In the genomic region with DNA sequence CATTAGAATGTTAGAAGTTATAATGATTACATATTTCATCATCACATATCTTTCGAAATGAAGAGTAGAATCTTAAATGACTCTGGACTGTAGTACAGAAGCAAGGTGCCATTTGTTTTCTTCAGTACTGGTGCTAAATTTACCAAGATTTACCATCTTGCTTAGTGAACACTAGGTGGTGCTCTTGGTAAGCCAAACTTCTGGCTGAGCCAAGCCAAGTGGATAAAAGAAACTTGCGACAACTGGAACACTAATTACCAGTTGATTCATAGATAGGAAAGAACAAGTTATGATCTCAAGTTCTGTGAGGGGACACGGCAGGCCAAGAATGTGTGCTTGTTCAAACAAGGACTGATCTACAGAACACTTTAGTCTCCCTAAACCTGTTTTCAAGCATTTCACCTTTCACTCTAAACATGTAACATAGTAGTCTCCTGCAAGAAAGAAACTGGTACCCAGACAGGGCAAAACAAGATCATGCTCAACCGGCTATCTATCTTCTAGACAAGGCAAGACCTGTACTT, we compare ENCODE assay signal across 8 cellular contexts. TPM values are rescaled to one million over a fixed set of nuclear protein-coding genes. Genes with fewer than 3 reads are reported as not detected.
DNase-seq lines count a peak whose midpoint lies in the region; ATAC-seq and TF ChIP-seq lines count a peak whose summit lies in the region.

No MANE protein-coding gene starts in this region.

- 0 out of 2 replicates have a peak, but pooled peaks cover 2% of the 10 kb centered on the region for H3K79me2 ChIP-seq in DND-41 (ENCODE audit: insufficient read depth, low read length)

- peak; percentile 93 for ATAC-seq in DND-41 (ENCODE audit: insufficient read depth, low read depth)
- peak; percentile 69 for ATAC-seq in GM19438 (IDR thresholded peaks at IDR 0.05; ENCODE audit: low read depth, unreplicated experiment)
- ATAC-seq in HG03457 (IDR thresholded peaks at IDR 0.05; ENCODE audit: unreplicated experiment): peak; percentile 70
- no peak for ATAC-seq in HG03097 (IDR thresholded peaks at IDR 0.05; ENCODE audit: low FRiP score, unreplicated experiment)

- H4K91ac ChIP-seq in neuronal stem cell (ENCODE audit: low read depth, low read length, poor library complexity): no peak overlapping the region

- peak; percentile 45 for DNase-seq in DND-41
- peak; percentile 22 to 72 for DNase-seq in NCI-H446 (lab: John Stamatoyannopoulos, UW)
- DNase-seq in activated CD4-positive, alpha-beta T cell treated with anti-CD3 and anti-CD28 coated beads, Interleukin-2, amount 50 U/mL, for 1 hour: peak; percentile 7
- DNase-seq in fibroblast of the conjunctiva (ENCODE audit: low read depth): peak; percentile 63
- peak; percentile 38 for DNase-seq in neuronal stem cell (ENCODE audit: low spot score)

- peak; percentile 91 for TF ChIP-seq CTCF in DND-41 (IDR thresholded peaks at IDR 0.05; ENCODE audit: borderline replicate concordance, extremely low read depth, low read length, poor library complexity, severe bottlenecking)

- H3K23ac ChIP-seq in neuronal stem cell (ENCODE audit: low read depth, low read length, poor library complexity): no peak overlapping the region

- H3K4me2 ChIP-seq in DND-41 (ENCODE audit: insufficient read depth, low read length) (no peak overlapping the region), neuronal stem cell (ENCODE audit: insufficient read depth, low read length, poor library complexity, severe bottlenecking) (no peak overlapping the region)

- H3K36me3 ChIP-seq in DND-41 (ENCODE audit: insufficient read depth, low read length): peaks cover 26% of the 10 kb centered on the region
- peaks cover 0 to 30% of the 10 kb centered on the region in 2 donors for H3K36me3 ChIP-seq in neuronal stem cell (replicated peaks in 1 of 2; ENCODE audit: control insufficient read depth in 2 of 2, insufficient read depth in 2 of 2, low read length in 2 of 2)

- H4K8ac ChIP-seq in neuronal stem cell (ENCODE audit: low read depth, low read length): no peak overlapping the region

- H3K9ac ChIP-seq in DND-41 (ENCODE audit: low read depth, low read length): no peak overlapping the region
- no peak overlapping the region for H3K9ac ChIP-seq in neuronal stem cell (ENCODE audit: low read depth, low read length, poor library complexity)

- H3K79me1 ChIP-seq in neuronal stem cell (ENCODE audit: low read depth, low read length): no peaks in the 10 kb centered on the region

- H3K4ac ChIP-seq in neuronal stem cell (ENCODE audit: low read length): no peak overlapping the region

- H3K4me3 ChIP-seq in DND-41 (ENCODE audit: low read depth in 1 of 2, low read length in 2 of 2): no peak overlapping the region
- no peak overlapping the region for H3K4me3 ChIP-seq in neuronal stem cell (ENCODE audit: low read length in 2 of 2)

- no peak overlapping the region for H2BK15ac ChIP-seq in neuronal stem cell (ENCODE audit: low read length)

- WGBS in neuronal stem cell (ENCODE audit: extremely low coverage in 2 of 2, insufficient read length in 2 of 2, insufficient replicate concordance in 1 of 2), 2 donors: no CpG with 5 or more reads among the region's 4 CpGs

- H3K27me3 ChIP-seq in DND-41 (ENCODE audit: insufficient read depth, low read length, poor library complexity) (no peaks in the 10 kb centered on the region), neuronal stem cell (ENCODE audit: control insufficient read depth in 3 of 3, insufficient read depth in 3 of 3, low read depth in 1 of 3, low read length in 3 of 3) (no peaks in the 10 kb centered on the region)

- H4K20me1 ChIP-seq in DND-41 (ENCODE audit: insufficient read depth, low read length): no peaks in the 10 kb centered on the region

- no peak overlapping the region for H2BK120ac ChIP-seq in neuronal stem cell (ENCODE audit: low read depth, low read length)

- H2AFZ ChIP-seq in DND-41 (ENCODE audit: low read depth, low read length) (no peak overlapping the region), neuronal stem cell (ENCODE audit: low read length) (no peak overlapping the region)

- no peak overlapping the region for H3K14ac ChIP-seq in neuronal stem cell (ENCODE audit: low read length)

- H3K4me1 ChIP-seq in DND-41 (ENCODE audit: insufficient read depth, low read length): no peaks in the 10 kb centered on the region
- no peaks in the 10 kb centered on the region for H3K4me1 ChIP-seq in neuronal stem cell (ENCODE audit: control insufficient read depth in 2 of 2, insufficient read depth in 1 of 2, low read depth in 1 of 2, low read length in 2 of 2)

- H3K18ac ChIP-seq in neuronal stem cell (ENCODE audit: low read length): no peak overlapping the region

- H3K27ac ChIP-seq in DND-41 (ENCODE audit: low read length) (no peak overlapping the region), neuronal stem cell (replicated peaks; ENCODE audit: low read length) (no peak overlapping the region)

- H2BK12ac ChIP-seq in neuronal stem cell (ENCODE audit: low read length): no peak overlapping the region

- H2AK5ac ChIP-seq in neuronal stem cell (ENCODE audit: low read depth, low read length): no peak overlapping the region

- H3K9me3 ChIP-seq in DND-41 (ENCODE audit: insufficient read depth, low read length, severe bottlenecking) (no peaks in the 10 kb centered on the region), neuronal stem cell (replicated peaks in 1 of 2; ENCODE audit: control insufficient read depth in 2 of 2, insufficient read depth in 1 of 2, low read depth in 1 of 2, low read length in 2 of 2) (no peaks in the 10 kb centered on the region)

- H2BK5ac ChIP-seq in neuronal stem cell (ENCODE audit: low read length): no peak overlapping the region

RNA-seq across cellular contexts. Expression of a gene that starts 19.8 kb away (rescaled TPM):
- polyA plus RNA-seq in neuronal stem cell (2013, experiment 1 of 2): 10.0 TPM
- 10.8 TPM for polyA plus RNA-seq in neuronal stem cell (2013, experiment 2 of 2)

RNA-seq across cellular contexts. Expression of a gene that starts 20.2 kb away (rescaled TPM):
- 2.7 TPM for polyA plus RNA-seq in neuronal stem cell (2013, experiment 1 of 2)
- 2.7 TPM for polyA plus RNA-seq in neuronal stem cell (2013, experiment 2 of 2)

Comparison
In these comparisons a context has a peak if more than half of its experiments do, and no peak if none do; other contexts are left out.
1. DNase-seq: peak in every context shown above with its lines; median percentile 63 in fibroblast of the conjunctiva; 47 in NCI-H446; 45 in DND-41; 38 in neuronal stem cell; 7 in activated CD4-positive, alpha-beta T cell treated with anti-CD3 and anti-CD28 coated beads, Interleukin-2, amount 50 U/mL, for 1 hour.